ENCODE assay signal across 9 cellular contexts in genomic region chr4:127732623-127733199, GRCh38. TPM values are rescaled to one million over a fixed set of nuclear protein-coding genes. Genes with fewer than 3 reads are reported as not detected.
DNase-seq lines count a peak whose midpoint lies in the region; ATAC-seq and TF ChIP-seq lines count a peak whose summit lies in the region.
"Had no signal": no experiment of that assay in that cellular context is flagged by ENCODE, and none has a peak within 500 bp of the region (broad histone marks: within the 10 kb centered on the region; RNA-seq: fewer than 3 reads in every experiment).

No MANE protein-coding gene starts in this region.

- intact Hi-C loops in mammary epithelial cell (cut with micrococcal nuclease) = loop anchor here (1.0 kb wide), 2 partner anchors 109 to 127 kb away; no protein-coding TSS in a partner anchor

- H4K20me1 ChIP-seq in mammary epithelial cell (ENCODE audit: insufficient read depth, low read length) = no peaks in the 10 kb centered on the region

- H3K9ac ChIP-seq in mammary epithelial cell (ENCODE audit: insufficient read depth, low read length) = no peak overlapping the region
- no peak overlapping the region for H3K9ac ChIP-seq in liver (ENCODE audit: low read depth in 1 of 2, low read length in 2 of 2)

- no peak overlapping the region for H3K4me2 ChIP-seq in mammary epithelial cell (ENCODE audit: insufficient read depth, low read depth, low read length)

- H3K27ac ChIP-seq in mammary epithelial cell (ENCODE audit: insufficient read depth, low read depth, low read length) (no peak overlapping the region), liver (ENCODE audit: low read depth in 1 of 2, low read length in 2 of 2) (no peak overlapping the region)

- WGBS in mammary epithelial cell (ENCODE audit: low coverage, missing lambda C conversion rate) = under 1% methylated on average over 7 of the region's 7 CpGs
- 10% methylated on average over 7 of the region's 7 CpGs for WGBS in liver

- H3K36me3 ChIP-seq in mammary epithelial cell (ENCODE audit: insufficient read depth, low read length) (no peaks in the 10 kb centered on the region), liver (ENCODE audit: control insufficient read depth in 4 of 4, insufficient read depth in 3 of 4, low read depth in 1 of 4, low read length in 3 of 4) (no peaks in the 10 kb centered on the region)

- dilution Hi-C loops in mammary epithelial cell (cut with HindIII; ENCODE audit: low sequenced_read_pairs) = no loop called here

- in situ Hi-C loops in mammary epithelial cell (cut with MboI; ENCODE audit: low sequenced_read_pairs in 2 of 2) = loop anchor here (5.0 kb wide), 1 partner anchor 130 kb away; no protein-coding TSS in a partner anchor

- H3K9me3 ChIP-seq in mammary epithelial cell (replicated peaks; ENCODE audit: insufficient read depth, low read length) = no peaks in the 10 kb centered on the region
- no peaks in the 10 kb centered on the region for H3K9me3 ChIP-seq in liver (ENCODE audit: control insufficient read depth in 4 of 4, low read length in 3 of 4)

- DNase-seq in AG09309 (ENCODE audit: low read depth) (peak; percentile 11), NCI-H2171 treated with DMSO at 0.1 percent for 48 hours (lab: John Stamatoyannopoulos, UW) (peak; percentile 35), mammary epithelial cell (peak; percentile 27), mesenteric fat pad (ENCODE audit: low spot score) (no peak), NCI-H187 (lab: John Stamatoyannopoulos, UW) (no peak)

- H3K4me1 ChIP-seq in mammary epithelial cell (ENCODE audit: insufficient read depth, low read length) = no peaks in the 10 kb centered on the region
- H3K4me1 ChIP-seq in liver (ENCODE audit: control insufficient read depth in 4 of 4, insufficient read depth in 4 of 4, low read length in 3 of 4) = no peaks in the 10 kb centered on the region

- no peaks in the 10 kb centered on the region for H3K79me2 ChIP-seq in mammary epithelial cell (ENCODE audit: insufficient read depth, low read length)

- TF ChIP-seq RAD21 in liver (IDR thresholded peaks at IDR 0.05) = peak; percentile 83

- no TSS peak for BruUV-seq in mammary epithelial cell (replicated peaks; lab: Mats Ljungman, UMichigan)

- CTCF ChIA-PET in mammary epithelial cell (lab: Charles Lee; ENCODE audit: low non-redundant PET) = interaction anchor here (0.5 to 0.7 kb wide), 4 partner anchors 23 to 1215 kb away, joined by 3 to 5 read pairs (median 4); no protein-coding TSS in a partner anchor

- H3K27me3 ChIP-seq in mammary epithelial cell (ENCODE audit: insufficient read depth, low read length) (no peaks in the 10 kb centered on the region), liver (ENCODE audit: control insufficient read depth in 4 of 4, insufficient read depth in 4 of 4, low read length in 3 of 4) (peaks cover 0 to 6% (median 0%) of the 10 kb centered on the region in 4 donors)

- peak; percentile 48 for TF ChIP-seq CTCF in AG09309 (IDR thresholded peaks at IDR 0.05; ENCODE audit: control insufficient read depth, insufficient read depth, low read depth, low read length, missing control alignments)
- TF ChIP-seq CTCF in mammary epithelial cell (conservative IDR thresholded peaks at IDR 0.05 in 1 of 2, IDR thresholded peaks at IDR 0.05 in 1 of 2; ENCODE audit: extremely low read depth in 1 of 2, insufficient read depth in 1 of 2, low read depth in 1 of 2, low read length in 2 of 2) = peak; percentile 45 to 59
- TF ChIP-seq CTCF in liver (IDR thresholded peaks at IDR 0.05; ENCODE audit: low read depth, low read length, missing input control) = peak; percentile 65

- peak; percentile 71 for ATAC-seq in GM18519 (IDR thresholded peaks at IDR 0.05; ENCODE audit: low FRiP score, unreplicated experiment)
- peak; percentile 51 for ATAC-seq in HG03135 (IDR thresholded peaks at IDR 0.05; ENCODE audit: unreplicated experiment)

- no peak overlapping the region for H2AFZ ChIP-seq in mammary epithelial cell (ENCODE audit: low read depth, low read length)

- H3K4me3 ChIP-seq in AG09309 (ENCODE audit: control insufficient read depth, low read depth, low read length) (no peak overlapping the region), mammary epithelial cell (replicated peaks in 1 of 3; ENCODE audit: insufficient read depth in 1 of 3, low read depth in 2 of 3, low read length in 3 of 3) (no peak overlapping the region), liver (ENCODE audit: low read depth in 1 of 3, low read length in 3 of 3) (no peak overlapping the region)

TF ChIP-seq in liver, 16 proteins besides CTCF, POLR2A, EP300 and RAD21:
- TF ChIP-seq SP1 (IDR thresholded peaks at IDR 0.05) (no peak), TAF1 (conservative IDR thresholded peaks at IDR 0.05) (no peak), NR2F2 (IDR thresholded peaks at IDR 0.05) (no peak), HNF4A (conservative IDR thresholded peaks at IDR 0.05) (no peak), MAX (IDR thresholded peaks at IDR 0.05) (no peak), RXRA (IDR thresholded peaks at IDR 0.05) (no peak), ZBTB33 (IDR thresholded peaks at IDR 0.05) (no peak), YY1 (IDR thresholded peaks at IDR 0.05) (no peak), EGR1 (IDR thresholded peaks at IDR 0.05; ENCODE audit: low read depth in 2 of 2) (no peak), FOXA2 (IDR thresholded peaks at IDR 0.05) (no peak), REST (IDR thresholded peaks at IDR 0.05) (no peak), FOXA1 (IDR thresholded peaks at IDR 0.05) (no peak), ATF3 (IDR thresholded peaks at IDR 0.05) (no peak), HNF4G (IDR thresholded peaks at IDR 0.05) (no peak), GABPA (IDR thresholded peaks at IDR 0.05 in 1 of 2, conservative IDR thresholded peaks at IDR 0.05 in 1 of 2) (no peak), JUND (IDR thresholded peaks at IDR 0.05) (no peak)

RNA-seq across cellular contexts. Expression of gene SLC25A31, which starts 2.5 kb away (rescaled TPM):
- total RNA-seq in mammary epithelial cell (not detected), liver (not detected), mesenteric fat pad (not detected)
- polyA plus RNA-seq in mammary epithelial cell (not detected), liver (not detected)
- polyA minus RNA-seq in mammary epithelial cell = not detected
- total RNA-seq: mononuclear cell had no signal

RNA-seq across cellular contexts. Expression of gene HSPA4L, which starts 49.4 kb away (rescaled TPM):
- total RNA-seq in mammary epithelial cell (10 to 100 TPM; 40.7 to 65.3 TPM), liver (1 to 10 TPM; 1.6 to 5.3 TPM), mesenteric fat pad (3.2 TPM)
- polyA plus RNA-seq in mammary epithelial cell (16.7 TPM), liver (1 to 10 TPM; 2.0 to 3.7 TPM)
- 20.1 TPM for polyA minus RNA-seq in mammary epithelial cell

Comparison
In these comparisons a context has a peak if more than half of its experiments do, and no peak if none do; other contexts are left out.
1. DNase-seq: peak in AG09309 (single experiment), NCI-H2171 treated with DMSO at 0.1 percent for 48 hours (single experiment) and mammary epithelial cell (single experiment); none in mesenteric fat pad (single experiment) and NCI-H187 (0 of 2).
2. Peak in every context shown above with its lines, with median percentiles within 50 percentile points of each other: CTCF ChIP-seq.